ENCODE assay signal across 1 cellular context in the genomic region with DNA sequence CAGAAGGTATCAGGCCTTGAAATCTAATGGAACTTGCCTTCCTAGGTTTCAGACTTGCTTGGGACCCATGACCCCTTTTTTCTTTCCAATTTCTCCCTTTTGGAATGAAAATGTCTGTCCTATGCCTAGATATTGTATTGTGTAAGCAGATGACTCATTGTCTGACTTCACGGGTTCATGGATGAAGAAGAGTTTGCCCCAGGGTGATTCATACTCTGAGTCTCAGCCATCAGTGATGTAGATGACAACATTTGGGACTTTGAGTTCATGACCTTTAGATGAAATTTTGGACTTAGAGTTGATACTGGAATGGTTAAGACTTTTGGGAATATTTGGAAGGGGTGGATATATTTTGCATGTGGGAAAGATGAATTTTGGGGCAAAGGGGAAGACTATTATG.
TF ChIP-seq lines count a peak whose summit lies in the region.

No MANE protein-coding gene starts in this region.

TF ChIP-seq in HepG2, 621 proteins besides CTCF, POLR2A, EP300 and RAD21 (continued from another document):
- TF ChIP-seq YEATS2 (CRISPR knock-in tag; IDR thresholded peaks at IDR 0.05; ENCODE audit: borderline replicate concordance) (peak; percentile 18; the same call in 1 of the 2 replicates), ATF1 (CRISPR knock-in tag; IDR thresholded peaks at IDR 0.05) (peak; percentile 34; the same call in 1 of the 2 replicates), JUND (CRISPR knock-in tag; IDR thresholded peaks at IDR 0.05) (peak; percentile 84), IRF2 (CRISPR knock-in tag; IDR thresholded peaks at IDR 0.05) (no peak), MTF2 (CRISPR knock-in tag; IDR thresholded peaks at IDR 0.05; ENCODE audit: borderline replicate concordance) (no peak), JDP2 (CRISPR knock-in tag; IDR thresholded peaks at IDR 0.05; ENCODE audit: borderline replicate concordance) (no peak), HNRNPK (IDR thresholded peaks at IDR 0.05; ENCODE audit: low read depth, low read length, poor library complexity, severe bottlenecking) (no peak), ZNF644 (CRISPR knock-in tag; IDR thresholded peaks at IDR 0.05; ENCODE audit: low read depth) (peak; percentile 82), NR2C2 (CRISPR knock-in tag; IDR thresholded peaks at IDR 0.05; ENCODE audit: borderline replicate concordance) (peak; percentile 76; the same call in 1 of the 2 replicates), CREB1 (IDR thresholded peaks at IDR 0.05) (peak; percentile 56; the same call in 1 of the 2 replicates), CREB1 (CRISPR knock-in tag; IDR thresholded peaks at IDR 0.05) (peak; percentile 73; the same call in 1 of the 2 replicates), ZSCAN12 (CRISPR knock-in tag; IDR thresholded peaks at IDR 0.05) (no peak), ZBTB21 (CRISPR knock-in tag; IDR thresholded peaks at IDR 0.05) (peak; percentile 86), LCORL (IDR thresholded peaks at IDR 0.05) (peak; percentile 67; the same call in 1 of the 2 replicates), LCORL (CRISPR knock-in tag; IDR thresholded peaks at IDR 0.05) (peak; percentile 42; the same call in 1 of the 2 replicates), ZNF614 (CRISPR knock-in tag; IDR thresholded peaks at IDR 0.05; ENCODE audit: borderline replicate concordance) (0 out of 2 replicates have a peak, but pooled peaks have one; percentile 51), CREM (IDR thresholded peaks at IDR 0.05) (0 out of 2 replicates have a peak, but pooled peaks have one; percentile 12), CREM (CRISPR knock-in tag; IDR thresholded peaks at IDR 0.05) (no peak), TCF7 (IDR thresholded peaks at IDR 0.05; ENCODE audit: low read depth) (peak; percentile 21; the same call in 1 of the 2 replicates)
- TF ChIP-seq, protein P1, sequence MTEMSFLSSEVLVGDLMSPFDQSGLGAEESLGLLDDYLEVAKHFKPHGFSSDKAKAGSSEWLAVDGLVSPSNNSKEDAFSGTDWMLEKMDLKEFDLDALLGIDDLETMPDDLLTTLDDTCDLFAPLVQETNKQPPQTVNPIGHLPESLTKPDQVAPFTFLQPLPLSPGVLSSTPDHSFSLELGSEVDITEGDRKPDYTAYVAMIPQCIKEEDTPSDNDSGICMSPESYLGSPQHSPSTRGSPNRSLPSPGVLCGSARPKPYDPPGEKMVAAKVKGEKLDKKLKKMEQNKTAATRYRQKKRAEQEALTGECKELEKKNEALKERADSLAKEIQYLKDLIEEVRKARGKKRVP (CRISPR knock-in tag; IDR thresholded peaks at IDR 0.05) = 0 out of 4 replicates have a peak, but pooled peaks of 1 of the 2 experiments have one; percentile 22
- TF ChIP-seq, protein P2, sequence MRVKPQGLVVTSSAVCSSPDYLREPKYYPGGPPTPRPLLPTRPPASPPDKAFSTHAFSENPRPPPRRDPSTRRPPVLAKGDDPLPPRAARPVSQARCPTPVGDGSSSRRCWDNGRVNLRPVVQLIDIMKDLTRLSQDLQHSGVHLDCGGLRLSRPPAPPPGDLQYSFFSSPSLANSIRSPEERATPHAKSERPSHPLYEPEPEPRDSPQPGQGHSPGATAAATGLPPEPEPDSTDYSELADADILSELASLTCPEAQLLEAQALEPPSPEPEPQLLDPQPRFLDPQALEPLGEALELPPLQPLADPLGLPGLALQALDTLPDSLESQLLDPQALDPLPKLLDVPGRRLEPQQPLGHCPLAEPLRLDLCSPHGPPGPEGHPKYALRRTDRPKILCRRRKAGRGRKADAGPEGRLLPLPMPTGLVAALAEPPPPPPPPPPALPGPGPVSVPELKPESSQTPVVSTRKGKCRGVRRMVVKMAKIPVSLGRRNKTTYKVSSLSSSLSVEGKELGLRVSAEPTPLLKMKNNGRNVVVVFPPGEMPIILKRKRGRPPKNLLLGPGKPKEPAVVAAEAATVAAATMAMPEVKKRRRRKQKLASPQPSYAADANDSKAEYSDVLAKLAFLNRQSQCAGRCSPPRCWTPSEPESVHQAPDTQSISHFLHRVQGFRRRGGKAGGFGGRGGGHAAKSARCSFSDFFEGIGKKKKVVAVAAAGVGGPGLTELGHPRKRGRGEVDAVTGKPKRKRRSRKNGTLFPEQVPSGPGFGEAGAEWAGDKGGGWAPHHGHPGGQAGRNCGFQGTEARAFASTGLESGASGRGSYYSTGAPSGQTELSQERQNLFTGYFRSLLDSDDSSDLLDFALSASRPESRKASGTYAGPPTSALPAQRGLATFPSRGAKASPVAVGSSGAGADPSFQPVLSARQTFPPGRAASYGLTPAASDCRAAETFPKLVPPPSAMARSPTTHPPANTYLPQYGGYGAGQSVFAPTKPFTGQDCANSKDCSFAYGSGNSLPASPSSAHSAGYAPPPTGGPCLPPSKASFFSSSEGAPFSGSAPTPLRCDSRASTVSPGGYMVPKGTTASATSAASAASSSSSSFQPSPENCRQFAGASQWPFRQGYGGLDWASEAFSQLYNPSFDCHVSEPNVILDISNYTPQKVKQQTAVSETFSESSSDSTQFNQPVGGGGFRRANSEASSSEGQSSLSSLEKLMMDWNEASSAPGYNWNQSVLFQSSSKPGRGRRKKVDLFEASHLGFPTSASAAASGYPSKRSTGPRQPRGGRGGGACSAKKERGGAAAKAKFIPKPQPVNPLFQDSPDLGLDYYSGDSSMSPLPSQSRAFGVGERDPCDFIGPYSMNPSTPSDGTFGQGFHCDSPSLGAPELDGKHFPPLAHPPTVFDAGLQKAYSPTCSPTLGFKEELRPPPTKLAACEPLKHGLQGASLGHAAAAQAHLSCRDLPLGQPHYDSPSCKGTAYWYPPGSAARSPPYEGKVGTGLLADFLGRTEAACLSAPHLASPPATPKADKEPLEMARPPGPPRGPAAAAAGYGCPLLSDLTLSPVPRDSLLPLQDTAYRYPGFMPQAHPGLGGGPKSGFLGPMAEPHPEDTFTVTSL (CRISPR knock-in tag; IDR thresholded peaks at IDR 0.05; ENCODE audit: borderline replicate concordance) = peak; percentile 32; the same call in 1 of the 2 replicates
- TF ChIP-seq, protein P3, sequence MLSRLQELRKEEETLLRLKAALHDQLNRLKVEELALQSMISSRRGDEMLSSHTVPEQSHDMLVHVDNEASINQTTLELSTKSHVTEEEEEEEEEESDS (CRISPR knock-in tag; IDR thresholded peaks at IDR 0.05; ENCODE audit: borderline replicate concordance) = no peak
